2 cellular contexts compared by ENCODE assay signal in genomic region chr4:98599617-98600016, GRCh38.
TF ChIP-seq lines count a peak whose summit lies in the region.

No MANE protein-coding gene starts in this region.

TF ChIP-seq in WTC11, 78 proteins besides CTCF, POLR2A, EP300 and RAD21:
- TF ChIP-seq USF2 (CRISPR knock-in tag; IDR thresholded peaks at IDR 0.05) = no peak
- no peak for TF ChIP-seq JUN (CRISPR knock-in tag; IDR thresholded peaks at IDR 0.05)
- peak; percentile 70; the same call in 1 of the 2 replicates for TF ChIP-seq GTF2I (CRISPR knock-in tag; conservative IDR thresholded peaks at IDR 0.05)
- no peak for TF ChIP-seq ATF1 (CRISPR knock-in tag; IDR thresholded peaks at IDR 0.05)
- no peak for TF ChIP-seq E2F4 (CRISPR knock-in tag; IDR thresholded peaks at IDR 0.05; ENCODE audit: borderline replicate concordance, low read depth)
- no peak for TF ChIP-seq PRDM15 (CRISPR knock-in tag; IDR thresholded peaks at IDR 0.05)
- TF ChIP-seq NFATC4 (CRISPR knock-in tag; IDR thresholded peaks at IDR 0.05) = no peak
- no peak for TF ChIP-seq IRF1 (CRISPR knock-in tag; IDR thresholded peaks at IDR 0.05)

TF ChIP-seq in H1, 55 proteins besides CTCF, POLR2A, EP300 and RAD21:
- TF ChIP-seq HDAC2 (IDR thresholded peaks at IDR 0.05; ENCODE audit: borderline replicate concordance in 1 of 2, low read depth in 2 of 2, low read length in 2 of 2) (0 out of 4 replicates have a peak, but pooled peaks of 1 of the 2 experiments have one; percentile 41), KDM1A (IDR thresholded peaks at IDR 0.05; ENCODE audit: borderline replicate concordance, low read length) (peak; percentile 92), EZH2 (IDR thresholded peaks at IDR 0.05; ENCODE audit: low read depth, low read length, severe bottlenecking) (no peak)
